26 cellular contexts compared by ENCODE assay signal in genomic region chr4:106301393-106302084, GRCh38. TPM values are rescaled to one million over a fixed set of nuclear protein-coding genes. Genes with fewer than 3 reads are reported as not detected.
A peak's percentile ranks its signal among the peaks of the same experiment; 100 is the strongest.
DNase-seq lines count a peak whose midpoint lies in the region; ATAC-seq and TF ChIP-seq lines count a peak whose summit lies in the region.
"Had no signal": no experiment of that assay in that cellular context is flagged by ENCODE, and none has a peak within 500 bp of the region (broad histone marks: within the 10 kb centered on the region; RNA-seq: fewer than 3 reads in every experiment).

No MANE protein-coding gene starts in this region.

- peaks cover 0 to 8% of the 10 kb centered on the region in 2 experiments; a peak in 3 of 4 replicates for H3K4me1 ChIP-seq in SK-N-SH (ENCODE audit: control insufficient read depth in 1 of 2, insufficient read depth in 2 of 2, low read depth in 1 of 2, low read length in 1 of 2)
- no peaks in the 10 kb centered on the region for H3K4me1 ChIP-seq in smooth muscle cell (ENCODE audit: low read depth)
- H3K4me1 ChIP-seq: BE2C, colonic mucosa, neural progenitor cell, Peyer's patch, prostate gland had no signal

- peaks cover 49% of the 10 kb centered on the region for H3K4me1 Mint-ChIP-seq in WTC11
- H3K4me1 Mint-ChIP-seq in activated CD4-positive, alpha-beta memory T cell treated with anti-CD3 and anti-CD28 coated beads, Interleukin-2, amount 10 ng/mL, durations not matched to agents 7 days and 5 days, result no peaks in the 10 kb centered on the region
- H3K4me1 Mint-ChIP-seq: neural progenitor cell had no signal

- H3K27me3 Mint-ChIP-seq in WTC11 (ENCODE audit: low read depth), result no peaks in the 10 kb centered on the region
- no peaks in the 10 kb centered on the region for H3K27me3 Mint-ChIP-seq in activated CD4-positive, alpha-beta memory T cell treated with anti-CD3 and anti-CD28 coated beads, Interleukin-2, amount 10 ng/mL, durations not matched to agents 7 days and 5 days
- H3K27me3 Mint-ChIP-seq: activated naive CD8-positive, alpha-beta T cell treated with anti-CD3 and anti-CD28 coated beads, Interleukin-2, amount 50 U/mL, for 24 hours; stimulated activated naive B cell treated with anti-CD40 and anti-IgM and Interleukin-4, amounts not matched to agents 10 μg/mL and 1 μg/mL and 100 μg/mL, for 72 hours had no signal

- TF ChIP-seq RAD21 in SK-N-SH (IDR thresholded peaks at IDR 0.05; ENCODE audit: low read length), result no peak

- TF ChIP-seq CTCF in SK-N-SH (IDR thresholded peaks at IDR 0.05) (no peak), WTC11 (IDR thresholded peaks at IDR 0.05) (no peak), fibroblast of mammary gland (conservative IDR thresholded peaks at IDR 0.05; ENCODE audit: control insufficient read depth, insufficient read depth, low read depth, low read length) (no peak), smooth muscle cell (IDR thresholded peaks at IDR 0.05; ENCODE audit: borderline replicate concordance, insufficient read depth, poor library complexity, severe bottlenecking) (no peak)

- no peak for TF ChIP-seq EP300 in SK-N-SH (IDR thresholded peaks at IDR 0.05; ENCODE audit: borderline replicate concordance in 1 of 2, low read depth in 1 of 2, low read length in 1 of 2)

- H3K36me3 ChIP-seq in SK-N-SH (replicated peaks in 1 of 2; ENCODE audit: control insufficient read depth in 1 of 2, insufficient read depth in 2 of 2, low read length in 1 of 2), result peaks cover 17 to 23% of the 10 kb centered on the region in 2 experiments
- H3K36me3 ChIP-seq in smooth muscle cell (ENCODE audit: low read depth), result peaks cover 6% of the 10 kb centered on the region
- H3K36me3 ChIP-seq: BE2C, colonic mucosa, neural progenitor cell, prostate gland, thoracic aorta had no signal

- H3K9me3 ChIP-seq in SK-N-SH (no peaks in the 10 kb centered on the region), smooth muscle cell (replicated peaks; ENCODE audit: low read depth) (no peaks in the 10 kb centered on the region)
- H3K9me3 ChIP-seq: BE2C, Caco-2, colonic mucosa, Peyer's patch, prostate gland, thoracic aorta had no signal

- H4K20me1 ChIP-seq in SK-N-SH (ENCODE audit: insufficient read depth) (no peaks in the 10 kb centered on the region), smooth muscle cell (ENCODE audit: low read depth) (no peaks in the 10 kb centered on the region)

- CTCF ChIA-PET in SK-N-SH (lab: Yijun Ruan, JAX), result no interaction called here
- CTCF ChIA-PET in WTC11 (lab: Charles Lee), result no interaction called here
- CTCF ChIA-PET in activated CD4-positive, alpha-beta memory T cell treated with anti-CD3 and anti-CD28 coated beads, Interleukin-2, amount 10 ng/mL, durations not matched to agents 7 days and 5 days (lab: Charles Lee), result no interaction called here

- peak overlapping the region; percentile 28; the same call in 1 of the 2 replicates for H3K27ac Mint-ChIP-seq in WTC11
- H3K27ac Mint-ChIP-seq in activated CD4-positive, alpha-beta memory T cell treated with anti-CD3 and anti-CD28 coated beads, Interleukin-2, amount 10 ng/mL, durations not matched to agents 7 days and 5 days, result no peak overlapping the region
- H3K27ac Mint-ChIP-seq: activated naive CD8-positive, alpha-beta T cell treated with anti-CD3 and anti-CD28 coated beads, Interleukin-2, amount 50 U/mL, for 24 hours; neural progenitor cell; stimulated activated naive B cell treated with anti-CD40 and anti-IgM and Interleukin-4, amounts not matched to agents 10 μg/mL and 1 μg/mL and 100 μg/mL, for 72 hours had no signal

- no peaks in the 10 kb centered on the region for H3K9me2 ChIP-seq in SK-N-SH

- H3K27ac ChIP-seq in SK-N-SH (ENCODE audit: low read depth in 2 of 2, low read length in 1 of 2), result no peak overlapping the region
- no peak overlapping the region for H3K27ac ChIP-seq in smooth muscle cell (ENCODE audit: low read depth)
- H3K27ac ChIP-seq: 22Rv1, colonic mucosa, neural progenitor cell, Peyer's patch, prostate gland, thoracic aorta had no signal

- H3K9me3 Mint-ChIP-seq in WTC11, result peaks cover 6% of the 10 kb centered on the region
- no peaks in the 10 kb centered on the region for H3K9me3 Mint-ChIP-seq in activated CD4-positive, alpha-beta memory T cell treated with anti-CD3 and anti-CD28 coated beads, Interleukin-2, amount 10 ng/mL, durations not matched to agents 7 days and 5 days
- H3K9me3 Mint-ChIP-seq: activated naive CD8-positive, alpha-beta T cell treated with anti-CD3 and anti-CD28 coated beads, Interleukin-2, amount 50 U/mL, for 24 hours; neural progenitor cell had no signal

- H3K4me3 ChIP-seq in SK-N-SH (ENCODE audit: low read depth in 2 of 2, low read length in 1 of 2) (no peak overlapping the region), fibroblast of mammary gland (ENCODE audit: control insufficient read depth, low read depth, low read length) (no peak overlapping the region), smooth muscle cell (no peak overlapping the region)
- H3K4me3 ChIP-seq: colonic mucosa, neural progenitor cell, Peyer's patch, prostate gland, skin epidermis, thoracic aorta had no signal

- H3K4me2 ChIP-seq in SK-N-SH, result no peak overlapping the region
- no peak overlapping the region for H3K4me2 ChIP-seq in smooth muscle cell
- H3K4me2 ChIP-seq: neural progenitor cell had no signal

- H2AFZ ChIP-seq in SK-N-SH (ENCODE audit: low read depth) (no peak overlapping the region), smooth muscle cell (ENCODE audit: low read depth) (no peak overlapping the region)
- H2AFZ ChIP-seq: neural progenitor cell had no signal

- WGBS in SK-N-SH (ENCODE audit: low lambda C conversion rate), result 89% methylated on average over 2 of the region's 2 CpGs
- WGBS in smooth muscle cell (ENCODE audit: low lambda C conversion rate), result 90% methylated on average over 2 of the region's 2 CpGs

- H3F3A ChIP-seq in SK-N-SH (replicated peaks; ENCODE audit: insufficient read depth), result peaks cover 5% of the 10 kb centered on the region
- no peaks in the 10 kb centered on the region for H3F3A ChIP-seq in smooth muscle cell (ENCODE audit: low read depth)

- no peak overlapping the region for H3K4me3 Mint-ChIP-seq in WTC11
- H3K4me3 Mint-ChIP-seq in activated CD4-positive, alpha-beta memory T cell treated with anti-CD3 and anti-CD28 coated beads, Interleukin-2, amount 10 ng/mL, durations not matched to agents 7 days and 5 days, result no peak overlapping the region
- H3K4me3 Mint-ChIP-seq: activated naive CD8-positive, alpha-beta T cell treated with anti-CD3 and anti-CD28 coated beads, Interleukin-2, amount 50 U/mL, for 24 hours; neural progenitor cell; stimulated activated naive B cell treated with anti-CD40 and anti-IgM and Interleukin-4, amounts not matched to agents 10 μg/mL and 1 μg/mL and 100 μg/mL, for 72 hours had no signal

- H3K36me3 Mint-ChIP-seq in WTC11, result peaks cover 9% of the 10 kb centered on the region
- peaks cover 26% of the 10 kb centered on the region for H3K36me3 Mint-ChIP-seq in activated CD4-positive, alpha-beta memory T cell treated with anti-CD3 and anti-CD28 coated beads, Interleukin-2, amount 10 ng/mL, durations not matched to agents 7 days and 5 days (ENCODE audit: low read depth)

- POLR2A ChIA-PET in SK-N-SH (lab: Yijun Ruan, JAX), result no interaction called here
- POLR2A ChIA-PET in WTC11 (lab: Charles Lee), result interaction anchor here (1.5 kb wide), 1 partner anchor 14 kb away, joined by 3 read pairs; the partner anchor contains the start of gene TBCK
- POLR2A ChIA-PET in activated CD4-positive, alpha-beta memory T cell treated with anti-CD3 and anti-CD28 coated beads, Interleukin-2, amount 10 ng/mL, durations not matched to agents 7 days and 5 days (lab: Charles Lee), result no interaction called here

- H3K9ac ChIP-seq in SK-N-SH, result no peak overlapping the region
- no peak overlapping the region for H3K9ac ChIP-seq in smooth muscle cell (ENCODE audit: low read depth)
- H3K9ac ChIP-seq: neural progenitor cell had no signal

- ATAC-seq in SK-N-SH treated with all-trans-retinoic acid at 6 μM for 48 hours (no peak), WTC11 (no peak)
- ATAC-seq: activated naive CD8-positive, alpha-beta T cell treated with anti-CD3 and anti-CD28 coated beads, Interleukin-2, amount 50 U/mL, for 24 hours; stimulated activated naive B cell treated with anti-CD40 and anti-IgM and Interleukin-4, amounts not matched to agents 10 μg/mL and 1 μg/mL and 100 μg/mL, for 72 hours had no signal

- DNase-seq in SK-N-SH (no peak), WTC11 (ENCODE audit: low spot score) (no peak), fibroblast of mammary gland (ENCODE audit: low read depth) (peak; percentile 27), smooth muscle cell (lab: John Stamatoyannopoulos, UW; ENCODE audit: unreplicated experiment) (no peak), middle frontal gyrus (ENCODE audit: extremely low spot score, low spot score) (no peak)
- DNase-seq in activated CD4-positive, CD25-positive, alpha-beta regulatory T cell treated with anti-CD3 and anti-CD28 coated beads, Interleukin-2, amount 50 U/mL, for 72 hours, result no peak
- DNase-seq in activated CD4-positive, alpha-beta memory T cell treated with anti-CD3 and anti-CD28 coated beads, Interleukin-2, amount 10 ng/mL, durations not matched to agents 7 days and 5 days, result no peak
- DNase-seq: activated effector memory CD4-positive, alpha-beta T cell treated with anti-CD3 and anti-CD28 coated beads, Interleukin-2, amount 50 U/mL, for 16 hours; activated naive CD8-positive, alpha-beta T cell treated with anti-CD3 and anti-CD28 coated beads, Interleukin-2, amount 50 U/mL, for 24 hours; BE2C; Caco-2; colonic mucosa; DND-41; hippocampal formation; islet precursor cell; NCI-H1417; NCI-H510A; Peyer's patch; stimulated activated naive B cell treated with anti-CD40 and anti-IgM and Interleukin-4, amounts not matched to agents 10 μg/mL and 1 μg/mL and 100 μg/mL, for 72 hours; T-helper 2 cell had no signal

- H3K79me2 ChIP-seq in SK-N-SH (ENCODE audit: insufficient read depth), result peaks cover 12% of the 10 kb centered on the region; the same call in 1 of the 2 replicates
- H3K79me2 ChIP-seq in smooth muscle cell (ENCODE audit: low read depth), result peaks cover 13% of the 10 kb centered on the region

- H3K27me3 ChIP-seq in SK-N-SH (ENCODE audit: insufficient read depth) (no peaks in the 10 kb centered on the region), smooth muscle cell (ENCODE audit: low read depth) (no peaks in the 10 kb centered on the region)
- H3K27me3 ChIP-seq: BE2C, colonic mucosa, neural progenitor cell, Peyer's patch had no signal

RNA-seq across cellular contexts. Expression of gene TBCK, which starts 14.5 kb away (rescaled TPM):
- polyA plus RNA-seq in SK-N-SH (2012; rRNA removed), result 14.6 and 18.0 TPM in 2 replicates
- 12.2 and 13.2 TPM in 2 replicates for polyA plus RNA-seq in SK-N-SH (2012; cell fraction: cytosol; rRNA removed)
- polyA plus RNA-seq in SK-N-SH (2012; cell fraction: nucleus; rRNA removed), result 52.9 and 55.8 TPM in 2 replicates
- total RNA-seq in WTC11 (2021), result 26.3 to 30.5 TPM (median 28.6 TPM) in 3 replicates
- total RNA-seq in smooth muscle cell, result 28.1 and 39.5 TPM in 2 replicates
- polyA plus RNA-seq in smooth muscle cell, result 10.0 and 15.9 TPM in 2 replicates
- total RNA-seq in activated CD4-positive, alpha-beta memory T cell treated with anti-CD3 and anti-CD28 coated beads, Interleukin-2, amount 10 ng/mL, durations not matched to agents 7 days and 5 days, result 10 to 100 TPM; 25.4 to 26.8 TPM

RNA-seq across cellular contexts. Expression of gene AIMP1, which starts 14.8 kb away (rescaled TPM):
- polyA plus RNA-seq in SK-N-SH (2012; rRNA removed) (14.0 and 20.4 TPM in 2 replicates), smooth muscle cell (58.5 and 60.5 TPM in 2 replicates)
- 25.9 and 37.9 TPM in 2 replicates for polyA plus RNA-seq in SK-N-SH (2012; cell fraction: cytosol; rRNA removed)
- 7.4 and 19.6 TPM in 2 replicates for polyA plus RNA-seq in SK-N-SH (2012; cell fraction: nucleus; rRNA removed)
- total RNA-seq in WTC11 (2021) (51.2 to 53.3 TPM (median 52.5 TPM) in 3 replicates), smooth muscle cell (35.1 and 40.4 TPM in 2 replicates)
- total RNA-seq in activated CD4-positive, alpha-beta memory T cell treated with anti-CD3 and anti-CD28 coated beads, Interleukin-2, amount 10 ng/mL, durations not matched to agents 7 days and 5 days, result 10 to 100 TPM; 49.5 to 52.4 TPM
